ENCODE assay signal across 32 cellular contexts in genomic region chr2:15671842-15672815, GRCh38.
"Had no signal": no experiment of that assay in that cellular context is flagged by ENCODE, and none has a peak within 500 bp of the region (broad histone marks: within the 10 kb centered on the region; RNA-seq: fewer than 3 reads in every experiment).

No MANE protein-coding gene starts in this region.

- H3K4me1 ChIP-seq: adrenal gland, breast epithelium had no signal

- H3K4me3 Mint-ChIP-seq: activated B cell treated with CpG ODN at 0.5 μM for 24 hours; activated CD4-positive, alpha-beta memory T cell treated with anti-CD3 and anti-CD28 coated beads for 36 hours; activated CD4-positive, alpha-beta T cell treated with anti-CD3 and anti-CD28 coated beads, Interleukin-2, amount 10 ng/mL, durations not matched to agents 24 days and 14 days; activated CD8-positive, alpha-beta T cell treated with anti-CD3 and anti-CD28 coated beads for 36 hours; activated naive CD4-positive, alpha-beta T cell treated with anti-CD3 and anti-CD28 coated beads for 36 hours; activated naive CD8-positive, alpha-beta T cell treated with anti-CD3 and anti-CD28 coated beads for 36 hours; activated T-cell treated with anti-CD3 and anti-CD28 coated beads, Interleukin-2, amount 50 U/mL, for 4 hours; activated T-cell treated with anti-CD3 and anti-CD28 coated beads, Interleukin-2, amount 50 U/mL, for 72 hours; activated T-helper 1 cell treated with anti-CD3 and anti-CD28 coated beads, Interleukin-12 subunit alpha, Interleukin-12 subunit beta, Interleukin-2, Interleukin-4 antibody, amounts not matched to agents 30 ng/mL and 10 ng/mL and 1 ng/mL, durations not matched to agents 14 hours and 24 hours and 36 hours; activated T-helper 17 cell treated with anti-CD3 and anti-CD28 coated beads, Interleukin-2, amount 50 U/mL, for 72 hours; T-cell; T-helper 17 cell had no signal

- H3K27ac ChIP-seq: adrenal gland, body of pancreas, brain microvascular endothelial cell, breast epithelium, VCaP had no signal

- H3K36me3 ChIP-seq: adrenal gland, brain microvascular endothelial cell, breast epithelium had no signal

- DNase-seq: activated B cell treated with CpG ODN at 0.5 μM for 24 hours; activated CD4-positive, alpha-beta memory T cell treated with anti-CD3 and anti-CD28 coated beads for 36 hours; activated CD4-positive, alpha-beta T cell treated with anti-CD3 and anti-CD28 coated beads for 4 hours; activated CD4-positive, alpha-beta T cell treated with anti-CD3 and anti-CD28 coated beads, Interleukin-2, amount 10 ng/mL, durations not matched to agents 24 days and 14 days; activated CD4-positive, alpha-beta T cell treated with anti-CD3 and anti-CD28 coated beads, Interleukin-2, amount 50 U/mL, for 1 hour; activated CD4-positive, alpha-beta T cell treated with anti-CD3 and anti-CD28 coated beads, Interleukin-2, amount 50 U/mL, for 4 hours; activated CD4-positive, CD25-positive, alpha-beta regulatory T cell treated with anti-CD3 and anti-CD28 coated beads, Interleukin-2, amount 50 U/mL, for 72 hours; activated CD8-positive, alpha-beta memory T cell treated with anti-CD3 and anti-CD28 coated beads, Interleukin-2, amount 50 U/mL, for 4 hours; activated CD8-positive, alpha-beta T cell treated with anti-CD3 and anti-CD28 coated beads for 36 hours; activated effector memory CD4-positive, alpha-beta T cell treated with anti-CD3 and anti-CD28 coated beads, Interleukin-2, amount 50 U/mL, for 16 hours; activated gamma-delta T cell treated with Interleukin-2 at 50 U/mL for 16 hours; activated naive CD4-positive, alpha-beta T cell; activated naive CD4-positive, alpha-beta T cell treated with anti-CD3 and anti-CD28 coated beads for 36 hours; activated naive CD4-positive, alpha-beta T cell treated with anti-CD3 and anti-CD28 coated beads, Interleukin-2, amount 50 U/mL, for 16 hours; activated naive CD8-positive, alpha-beta T cell treated with anti-CD3 and anti-CD28 coated beads for 36 hours; activated T-cell treated with anti-CD3 and anti-CD28 coated beads for 4 hours; activated T-cell treated with anti-CD3 and anti-CD28 coated beads, Interleukin-2, amount 50 U/mL, for 1 hour; activated T-cell treated with anti-CD3 and anti-CD28 coated beads, Interleukin-2, amount 50 U/mL, for 4 hours; activated T-cell treated with anti-CD3 and anti-CD28 coated beads, Interleukin-2, amount 50 U/mL, for 72 hours; adrenal gland; amniotic stem cell; aorta; body of pancreas; brain microvascular endothelial cell; central memory CD4-positive, alpha-beta T cell; T-cell; T-helper 17 cell had no signal

- H3K9me3 Mint-ChIP-seq: activated B cell treated with CpG ODN at 0.5 μM for 24 hours; activated CD4-positive, alpha-beta memory T cell treated with anti-CD3 and anti-CD28 coated beads for 36 hours; activated CD4-positive, alpha-beta T cell treated with anti-CD3 and anti-CD28 coated beads, Interleukin-2, amount 10 ng/mL, durations not matched to agents 24 days and 14 days; activated CD8-positive, alpha-beta T cell treated with anti-CD3 and anti-CD28 coated beads for 36 hours; activated naive CD4-positive, alpha-beta T cell treated with anti-CD3 and anti-CD28 coated beads for 36 hours; activated naive CD4-positive, alpha-beta T cell treated with anti-CD3 and anti-CD28 coated beads, Interleukin-2, amount 50 U/mL, for 72 hours; activated naive CD8-positive, alpha-beta T cell treated with anti-CD3 and anti-CD28 coated beads for 36 hours; activated T-cell treated with anti-CD3 and anti-CD28 coated beads, Interleukin-2, amount 50 U/mL, for 4 hours; activated T-cell treated with anti-CD3 and anti-CD28 coated beads, Interleukin-2, amount 50 U/mL, for 72 hours; activated T-helper 1 cell treated with anti-CD3 and anti-CD28 coated beads, Interleukin-12 subunit alpha, Interleukin-12 subunit beta, Interleukin-2, Interleukin-4 antibody, amounts not matched to agents 30 ng/mL and 10 ng/mL and 1 ng/mL, durations not matched to agents 14 hours and 24 hours and 36 hours; activated T-helper 17 cell treated with anti-CD3 and anti-CD28 coated beads, Interleukin-2, amount 50 U/mL, for 72 hours; T-cell had no signal

- H3K27ac Mint-ChIP-seq: activated B cell treated with CpG ODN at 0.5 μM for 24 hours; activated CD4-positive, alpha-beta memory T cell treated with anti-CD3 and anti-CD28 coated beads for 36 hours; activated CD4-positive, alpha-beta T cell treated with anti-CD3 and anti-CD28 coated beads, Interleukin-2, amount 10 ng/mL, durations not matched to agents 24 days and 14 days; activated CD8-positive, alpha-beta T cell treated with anti-CD3 and anti-CD28 coated beads for 36 hours; activated naive CD4-positive, alpha-beta T cell treated with anti-CD3 and anti-CD28 coated beads for 36 hours; activated naive CD4-positive, alpha-beta T cell treated with anti-CD3 and anti-CD28 coated beads, Interleukin-2, amount 50 U/mL, for 72 hours; activated naive CD8-positive, alpha-beta T cell treated with anti-CD3 and anti-CD28 coated beads for 36 hours; activated T-cell treated with anti-CD3 and anti-CD28 coated beads, Interleukin-2, amount 50 U/mL, for 72 hours; activated T-helper 1 cell treated with anti-CD3 and anti-CD28 coated beads, Interleukin-12 subunit alpha, Interleukin-12 subunit beta, Interleukin-2, Interleukin-4 antibody, amounts not matched to agents 30 ng/mL and 10 ng/mL and 1 ng/mL, durations not matched to agents 14 hours and 24 hours and 36 hours; activated T-helper 17 cell treated with anti-CD3 and anti-CD28 coated beads, Interleukin-2, amount 50 U/mL, for 72 hours; T-cell; T-helper 17 cell had no signal

- ATAC-seq: activated CD8-positive, alpha-beta T cell treated with anti-CD3 and anti-CD28 coated beads for 36 hours; activated naive CD4-positive, alpha-beta T cell treated with anti-CD3 and anti-CD28 coated beads, Interleukin-2, amount 50 U/mL, for 72 hours; activated T-cell treated with anti-CD3 and anti-CD28 coated beads, Interleukin-2, amount 50 U/mL, for 4 hours; activated T-cell treated with anti-CD3 and anti-CD28 coated beads, Interleukin-2, amount 50 U/mL, for 72 hours; activated T-helper 17 cell treated with anti-CD3 and anti-CD28 coated beads, Interleukin-2, amount 50 U/mL, for 72 hours; body of pancreas; T-cell; T-helper 17 cell had no signal

- H3K4me3 ChIP-seq: adrenal gland, body of pancreas, breast epithelium had no signal

- H3K36me3 Mint-ChIP-seq: activated CD4-positive, alpha-beta memory T cell treated with anti-CD3 and anti-CD28 coated beads for 36 hours; activated naive CD4-positive, alpha-beta T cell treated with anti-CD3 and anti-CD28 coated beads, Interleukin-2, amount 50 U/mL, for 72 hours; activated naive CD8-positive, alpha-beta T cell treated with anti-CD3 and anti-CD28 coated beads for 36 hours; T-cell had no signal

- H3K9me3 ChIP-seq: adrenal gland, body of pancreas, breast epithelium had no signal

- H3K4me1 Mint-ChIP-seq: activated B cell treated with CpG ODN at 0.5 μM for 24 hours; activated CD4-positive, alpha-beta T cell treated with anti-CD3 and anti-CD28 coated beads, Interleukin-2, amount 10 ng/mL, durations not matched to agents 24 days and 14 days; activated naive CD8-positive, alpha-beta T cell treated with anti-CD3 and anti-CD28 coated beads for 36 hours; activated T-helper 17 cell treated with anti-CD3 and anti-CD28 coated beads, Interleukin-2, amount 50 U/mL, for 72 hours; T-cell had no signal

- H3K27me3 ChIP-seq: adrenal gland, body of pancreas, brain microvascular endothelial cell, breast epithelium had no signal

- H3K27me3 Mint-ChIP-seq: activated CD4-positive, alpha-beta T cell treated with anti-CD3 and anti-CD28 coated beads, Interleukin-2, amount 10 ng/mL, durations not matched to agents 24 days and 14 days had no signal
